8 cellular contexts compared by ENCODE assay signal in the genomic region with DNA sequence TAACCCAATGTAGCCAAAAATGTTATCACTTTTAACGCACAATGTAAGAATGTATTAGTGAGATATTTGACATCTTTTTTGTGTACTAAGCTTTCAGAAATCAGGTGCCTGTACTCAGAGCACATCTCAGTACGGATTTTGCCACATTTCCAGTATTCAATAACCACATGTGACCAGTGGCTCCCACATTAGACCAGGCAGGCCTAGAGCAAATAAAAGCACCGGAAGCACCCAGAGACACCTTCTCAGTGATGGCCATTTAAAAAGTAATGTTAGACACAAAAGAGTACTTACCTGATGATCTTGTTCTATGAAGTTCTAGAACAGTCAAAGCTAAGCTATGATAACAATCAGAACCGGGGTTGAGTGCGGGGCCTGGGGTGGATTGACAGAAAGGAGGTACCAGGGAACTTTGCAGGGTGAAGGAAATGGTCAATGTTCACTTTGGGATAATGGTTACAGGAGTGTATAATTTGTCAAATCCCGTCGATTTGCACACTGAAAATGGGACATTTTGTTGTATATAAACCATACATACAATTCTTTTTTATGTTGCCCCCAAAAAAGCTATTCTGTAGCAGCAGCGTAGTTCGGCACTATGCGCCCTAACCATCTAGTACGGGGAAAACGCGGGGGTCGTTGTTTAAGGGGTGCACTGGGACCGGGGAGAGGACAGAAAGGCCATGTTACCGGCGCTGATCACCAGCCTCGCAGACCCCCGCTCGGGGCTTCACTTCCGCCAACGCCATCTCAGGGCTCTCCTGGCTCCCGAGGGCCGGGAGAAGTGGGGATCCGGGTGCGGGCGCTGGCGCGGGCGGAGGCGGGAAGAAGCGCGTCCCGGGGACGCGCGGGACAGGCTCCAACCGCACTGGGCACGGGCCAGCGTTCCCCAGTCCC. TPM values are rescaled to one million over a fixed set of nuclear protein-coding genes. Genes with fewer than 3 reads are reported as not detected.
DNase-seq lines count a peak whose midpoint lies in the region; ATAC-seq and TF ChIP-seq lines count a peak whose summit lies in the region.

No MANE protein-coding gene starts in this region.

- H3K4me3 ChIP-seq in esophagus (ENCODE audit: low read depth in 1 of 2, low read length in 2 of 2) (peak overlapping the region; percentile 48 to 79), neural progenitor cell (peak overlapping the region; percentile 92)

- H3K4me1 ChIP-seq in esophagus (ENCODE audit: control insufficient read depth in 2 of 2, insufficient read depth in 2 of 2, low read length in 1 of 2), result no peaks in the 10 kb centered on the region
- peaks cover 18% of the 10 kb centered on the region for H3K4me1 ChIP-seq in neural progenitor cell

- peaks cover 16% of the 10 kb centered on the region for H3K27me3 Mint-ChIP-seq in neural progenitor cell (ENCODE audit: insufficient read depth, low read depth)

- H3F3A ChIP-seq in neural progenitor cell (ENCODE audit: low read depth), result peaks cover 6% of the 10 kb centered on the region

- peak overlapping the region; percentile 85 for H3K9ac ChIP-seq in neural progenitor cell

- H3K9me3 Mint-ChIP-seq in neural progenitor cell, result peaks cover 2% of the 10 kb centered on the region

- TF ChIP-seq CTCF in RWPE1 (conservative IDR thresholded peaks at IDR 0.05; ENCODE audit: low read depth), result no peak
- no peak for TF ChIP-seq CTCF in neural progenitor cell (IDR thresholded peaks at IDR 0.05)

- peaks cover 65% of the 10 kb centered on the region for H3K79me2 ChIP-seq in neural progenitor cell (ENCODE audit: low read depth)

- H3K36me3 Mint-ChIP-seq in neural progenitor cell, result peaks cover 13% of the 10 kb centered on the region

- no peaks in the 10 kb centered on the region for H3K9me3 ChIP-seq in esophagus (ENCODE audit: control insufficient read depth in 2 of 2, insufficient read depth in 1 of 2, low read depth in 1 of 2, low read length in 1 of 2)
- no peaks in the 10 kb centered on the region for H3K9me3 ChIP-seq in neural progenitor cell (ENCODE audit: low read depth)

- peak overlapping the region; percentile 87 for H3K4me3 Mint-ChIP-seq in neural progenitor cell

- no peak for ATAC-seq in GM18498 (IDR thresholded peaks at IDR 0.05; ENCODE audit: unreplicated experiment)

- H3K27ac Mint-ChIP-seq in neural progenitor cell, result peak overlapping the region; percentile 81

- no peaks in the 10 kb centered on the region for H3K36me3 ChIP-seq in esophagus (ENCODE audit: control insufficient read depth in 2 of 2, insufficient read depth in 2 of 2, low read length in 1 of 2)
- peaks cover 6% of the 10 kb centered on the region for H3K36me3 ChIP-seq in neural progenitor cell

- POLR2A ChIA-PET in RWPE1 (lab: Yijun Ruan, JAX; ENCODE audit: low non-redundant PET), result no interaction called here

- H3K4me1 Mint-ChIP-seq in neural progenitor cell, result peaks cover 28% of the 10 kb centered on the region

- H3K27me3 ChIP-seq in esophagus (ENCODE audit: control insufficient read depth in 1 of 2, insufficient read depth in 2 of 2, low read length in 2 of 2) (no peaks in the 10 kb centered on the region), neural progenitor cell (no peaks in the 10 kb centered on the region)

- H3K4me2 ChIP-seq in neural progenitor cell, result peak overlapping the region; percentile 92

- H3K27ac ChIP-seq in RWPE1 (peak overlapping the region; percentile 83), esophagus (ENCODE audit: low read depth in 2 of 2, low read length in 1 of 2) (peak overlapping the region; percentile 70 to 81), neural progenitor cell (peak overlapping the region; percentile 81)

- no peaks in the 10 kb centered on the region for H4K20me1 ChIP-seq in neural progenitor cell (ENCODE audit: low read depth)

- 7 to 13% methylated on average over 38 to 40 of the region's 40 CpGs for WGBS in esophagus, 2 donors

- DNase-seq in NCI-H146 (lab: John Stamatoyannopoulos, UW) (peak; percentile 35), NCI-H146 treated with DMSO at 0.1 percent for 48 hours (lab: John Stamatoyannopoulos, UW; ENCODE audit: unreplicated experiment) (no peak), GOT3 (lab: John Stamatoyannopoulos, UW) (peak; percentile 18), RWPE1 (ENCODE audit: low spot score) (peak; percentile 5), neural progenitor cell (ENCODE audit: low spot score) (no peak), ecto neural progenitor cell (ENCODE audit: low spot score) (no peak)

- CTCF ChIA-PET in RWPE1 (lab: Yijun Ruan, JAX), result no interaction called here

- H2AFZ ChIP-seq in neural progenitor cell (replicated peaks), result peak overlapping the region; percentile 98

RNA-seq across cellular contexts. Expression of a gene that starts 1.0 kb away (rescaled TPM):
- polyA plus RNA-seq in esophagus, result 1 to 10 TPM; 3.7 to 8.0 TPM
- total RNA-seq in neural progenitor cell (ENCODE audit: low replicate concordance), result 100 and 116 TPM in 2 replicates

RNA-seq across cellular contexts. Expression of a gene that starts 7.9 kb away (rescaled TPM):
- 10 to 100 TPM; 11.0 to 15.3 TPM for polyA plus RNA-seq in esophagus
- total RNA-seq in neural progenitor cell (ENCODE audit: low replicate concordance), result 23.5 and 39.7 TPM in 2 replicates

Comparison
In these comparisons a context has a peak if more than half of its experiments do, and no peak if none do; other contexts are left out.
1. DNase-seq: peak in NCI-H146 (single experiment), GOT3 (single experiment) and RWPE1 (single experiment); none in NCI-H146 treated with DMSO at 0.1 percent for 48 hours (single experiment), neural progenitor cell (single experiment) and ecto neural progenitor cell (single experiment).
2. Peak in every context shown above with its lines, with median percentiles within 50 percentile points of each other: H3K27ac ChIP-seq.